Comparison of ENCODE assay signal across 24 cellular contexts in the genomic region with DNA sequence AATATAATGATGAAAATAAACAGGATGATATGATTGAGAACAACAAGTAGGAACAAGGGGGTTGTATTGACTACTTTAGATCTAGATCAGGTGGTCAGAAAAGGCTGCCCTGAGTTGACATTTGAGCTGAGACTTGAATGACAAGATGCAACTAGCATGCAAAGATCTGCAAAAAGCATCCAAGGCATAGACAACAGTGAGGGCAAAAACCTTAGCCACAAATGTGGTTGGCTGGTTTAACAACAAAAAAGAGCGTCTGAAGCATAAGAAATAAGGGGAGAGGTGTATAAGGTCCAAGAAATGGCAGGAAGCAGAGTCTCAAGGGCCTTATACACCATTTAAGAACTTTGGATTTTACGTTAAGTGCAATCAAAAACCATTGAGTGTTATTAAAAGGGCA. TPM values are rescaled to one million over a fixed set of nuclear protein-coding genes. Genes with fewer than 3 reads are reported as not detected.
A peak's percentile ranks its signal among the peaks of the same experiment; 100 is the strongest.
DNase-seq lines count a peak whose midpoint lies in the region; ATAC-seq and TF ChIP-seq lines count a peak whose summit lies in the region.
"Had no signal": no experiment of that assay in that cellular context is flagged by ENCODE, and none has a peak within 500 bp of the region (broad histone marks: within the 10 kb centered on the region; RNA-seq: fewer than 3 reads in every experiment).

No MANE protein-coding gene starts in this region.

- TF ChIP-seq RAD21 in neural cell (conservative IDR thresholded peaks at IDR 0.05): no peak

- H3F3A ChIP-seq in Loucy (ENCODE audit: low read depth) (no peaks in the 10 kb centered on the region), neural cell (ENCODE audit: insufficient read depth, low read length, poor library complexity, severe bottlenecking) (no peaks in the 10 kb centered on the region)

- no peak overlapping the region for H2AFZ ChIP-seq in Loucy (ENCODE audit: low read length)
- H2AFZ ChIP-seq in neural cell (ENCODE audit: low read depth, low read length): no peak overlapping the region

- TF ChIP-seq EP300 in neural cell (conservative IDR thresholded peaks at IDR 0.05; ENCODE audit: poor library complexity, severe bottlenecking): no peak

- peaks cover 40% of the 10 kb centered on the region for H3K36me3 Mint-ChIP-seq in activated CD4-positive, alpha-beta T cell treated with anti-CD3 and anti-CD28 coated beads, Interleukin-2, amount 10 ng/mL, durations not matched to agents 24 days and 14 days (ENCODE audit: low read depth)
- peaks cover 38% of the 10 kb centered on the region for H3K36me3 Mint-ChIP-seq in activated CD4-positive, alpha-beta T cell treated with anti-CD3 and anti-CD28 coated beads, Interleukin-2, amount 10 ng/mL, durations not matched to agents 7 days and 5 days (ENCODE audit: low read depth)
- H3K36me3 Mint-ChIP-seq in activated naive CD8-positive, alpha-beta T cell treated with anti-CD3 and anti-CD28 coated beads, Interleukin-2, amount 10 ng/mL, durations not matched to agents 7 days and 5 days: peaks cover 32% of the 10 kb centered on the region

- TF ChIP-seq CTCF in Loucy (conservative IDR thresholded peaks at IDR 0.05; ENCODE audit: low read length): no peak
- no peak for TF ChIP-seq CTCF in neural cell (IDR thresholded peaks at IDR 0.05; ENCODE audit: poor library complexity, severe bottlenecking)

- H3K9me3 ChIP-seq in Loucy (ENCODE audit: insufficient read depth, low read depth, low read length) (no peaks in the 10 kb centered on the region), neural cell (ENCODE audit: low read length) (no peaks in the 10 kb centered on the region), right cardiac atrium (ENCODE audit: control insufficient read depth, low read length) (no peaks in the 10 kb centered on the region)
- H3K9me3 ChIP-seq: mucosa of descending colon, spleen, upper lobe of right lung had no signal

- peak overlapping the region; percentile 90 for H3K4me2 ChIP-seq in Loucy (ENCODE audit: low read depth, low read length, poor library complexity, severe bottlenecking)
- H3K4me2 ChIP-seq in neural cell (ENCODE audit: low read length): no peak overlapping the region

- H3K9me2 ChIP-seq in Loucy (replicated peaks; ENCODE audit: low read depth, low read length) (no peaks in the 10 kb centered on the region), neural cell (ENCODE audit: insufficient read depth, low read length) (no peaks in the 10 kb centered on the region)

- ATAC-seq in activated naive CD8-positive, alpha-beta T cell treated with anti-CD3 and anti-CD28 coated beads, Interleukin-2, amount 10 ng/mL, durations not matched to agents 7 days and 5 days (ENCODE audit: low read depth): no peak
- ATAC-seq in right cardiac atrium (no peak), GM18858 (IDR thresholded peaks at IDR 0.05; ENCODE audit: unreplicated experiment) (no peak), left cardiac atrium (no peak)
- ATAC-seq: left ventricle myocardium superior, mucosa of descending colon, upper lobe of right lung had no signal

- no peak overlapping the region for H3K9ac ChIP-seq in Loucy (ENCODE audit: low read depth, low read length, poor library complexity, severe bottlenecking)
- no peak overlapping the region for H3K9ac ChIP-seq in neural cell (ENCODE audit: low read length)

- H3K4me1 Mint-ChIP-seq in activated CD4-positive, alpha-beta T cell treated with anti-CD3 and anti-CD28 coated beads, Interleukin-2, amount 10 ng/mL, durations not matched to agents 24 days and 14 days: peaks cover 25% of the 10 kb centered on the region
- H3K4me1 Mint-ChIP-seq in activated CD4-positive, alpha-beta T cell treated with anti-CD3 and anti-CD28 coated beads, Interleukin-2, amount 10 ng/mL, durations not matched to agents 7 days and 5 days: peaks cover 27% of the 10 kb centered on the region
- H3K4me1 Mint-ChIP-seq in activated naive CD8-positive, alpha-beta T cell treated with anti-CD3 and anti-CD28 coated beads, Interleukin-2, amount 10 ng/mL, durations not matched to agents 7 days and 5 days: peaks cover 22% of the 10 kb centered on the region

- DNase-seq in activated CD4-positive, alpha-beta T cell treated with anti-CD3 and anti-CD28 coated beads, Interleukin-2, amount 10 ng/mL, durations not matched to agents 24 days and 14 days: no peak
- no peak for DNase-seq in activated CD4-positive, alpha-beta T cell treated with anti-CD3 and anti-CD28 coated beads, Interleukin-2, amount 10 ng/mL, durations not matched to agents 7 days and 5 days
- no peak for DNase-seq in activated naive CD8-positive, alpha-beta T cell treated with anti-CD3 and anti-CD28 coated beads, Interleukin-2, amount 10 ng/mL, durations not matched to agents 7 days and 5 days
- DNase-seq in right cardiac atrium: no peak
- DNase-seq in left cardiac atrium: no peak
- DNase-seq: DMS 273 treated with DMSO at 0.1 percent for 48 hours; H7; head of caudate nucleus; Karpas-422; left ventricle myocardium superior; mucosa of descending colon; NCI-H1092; NCI-H1930; NCI-H2227 treated with DMSO at 0.1 percent for 48 hours; NCI-H774; SHP77; spleen; stimulated activated CD4-positive, alpha-beta T cell treated with anti-CD3 and anti-CD28 coated beads, Interleukin-4, amount 100 ng/mL, for 24 hours; upper lobe of right lung; WERI-Rb-1 had no signal

- H3K4me3 ChIP-seq in Loucy (ENCODE audit: low read length, poor library complexity, severe bottlenecking): peak overlapping the region; percentile 88
- H3K4me3 ChIP-seq in neural cell (ENCODE audit: low read length): peak overlapping the region; percentile 37
- no peak overlapping the region for H3K4me3 ChIP-seq in right cardiac atrium (ENCODE audit: low read length)
- H3K4me3 ChIP-seq: mucosa of descending colon, upper lobe of right lung had no signal

- H3K4me3 Mint-ChIP-seq in activated CD4-positive, alpha-beta T cell treated with anti-CD3 and anti-CD28 coated beads, Interleukin-2, amount 10 ng/mL, durations not matched to agents 24 days and 14 days: peak overlapping the region; percentile 40
- H3K4me3 Mint-ChIP-seq in activated CD4-positive, alpha-beta T cell treated with anti-CD3 and anti-CD28 coated beads, Interleukin-2, amount 10 ng/mL, durations not matched to agents 7 days and 5 days: no peak overlapping the region
- H3K4me3 Mint-ChIP-seq in activated naive CD8-positive, alpha-beta T cell treated with anti-CD3 and anti-CD28 coated beads, Interleukin-2, amount 10 ng/mL, durations not matched to agents 7 days and 5 days: no peak overlapping the region
- H3K4me3 Mint-ChIP-seq: dendritic cell treated with granulocyte-macrophage colony-stimulating factor and Interleukin-4, amounts not matched to agents 40 ng/mL and 50 ng/mL, for 4 days had no signal

- 94% methylated on average over 2 of the region's 2 CpGs for WGBS in right cardiac atrium

- H3K27me3 Mint-ChIP-seq in activated CD4-positive, alpha-beta T cell treated with anti-CD3 and anti-CD28 coated beads, Interleukin-2, amount 10 ng/mL, durations not matched to agents 24 days and 14 days: no peaks in the 10 kb centered on the region
- no peaks in the 10 kb centered on the region for H3K27me3 Mint-ChIP-seq in activated CD4-positive, alpha-beta T cell treated with anti-CD3 and anti-CD28 coated beads, Interleukin-2, amount 10 ng/mL, durations not matched to agents 7 days and 5 days
- no peaks in the 10 kb centered on the region for H3K27me3 Mint-ChIP-seq in activated naive CD8-positive, alpha-beta T cell treated with anti-CD3 and anti-CD28 coated beads, Interleukin-2, amount 10 ng/mL, durations not matched to agents 7 days and 5 days
- H3K27me3 Mint-ChIP-seq: dendritic cell treated with granulocyte-macrophage colony-stimulating factor and Interleukin-4, amounts not matched to agents 40 ng/mL and 50 ng/mL, for 4 days had no signal

- peaks cover 53% of the 10 kb centered on the region for H3K79me2 ChIP-seq in Loucy (ENCODE audit: insufficient read depth, low read length)
- H3K79me2 ChIP-seq in neural cell (replicated peaks; ENCODE audit: insufficient read depth, low read length): peaks cover 41% of the 10 kb centered on the region

- intact Hi-C loops in activated CD4-positive, alpha-beta T cell treated with anti-CD3 and anti-CD28 coated beads, Interleukin-2, amount 10 ng/mL, durations not matched to agents 24 days and 14 days (cut with micrococcal nuclease): no loop called here
- intact Hi-C loops in right cardiac atrium (cut with DNase I): no loop called here
- intact Hi-C loops in left cardiac atrium (cut with DNase I): no loop called here

- H3K27ac Mint-ChIP-seq in activated CD4-positive, alpha-beta T cell treated with anti-CD3 and anti-CD28 coated beads, Interleukin-2, amount 10 ng/mL, durations not matched to agents 24 days and 14 days: peak overlapping the region; percentile 1
- no peak overlapping the region for H3K27ac Mint-ChIP-seq in activated CD4-positive, alpha-beta T cell treated with anti-CD3 and anti-CD28 coated beads, Interleukin-2, amount 10 ng/mL, durations not matched to agents 7 days and 5 days
- H3K27ac Mint-ChIP-seq in activated naive CD8-positive, alpha-beta T cell treated with anti-CD3 and anti-CD28 coated beads, Interleukin-2, amount 10 ng/mL, durations not matched to agents 7 days and 5 days: peak overlapping the region; percentile 71
- H3K27ac Mint-ChIP-seq: dendritic cell treated with granulocyte-macrophage colony-stimulating factor and Interleukin-4, amounts not matched to agents 40 ng/mL and 50 ng/mL, for 4 days had no signal

- CTCF ChIA-PET in activated CD4-positive, alpha-beta T cell treated with anti-CD3 and anti-CD28 coated beads, Interleukin-2, amount 10 ng/mL, durations not matched to agents 7 days and 5 days (lab: Charles Lee): no interaction called here

- H3K36me3 ChIP-seq in Loucy (ENCODE audit: insufficient read depth, low read length): no peaks in the 10 kb centered on the region
- peaks cover 15% of the 10 kb centered on the region for H3K36me3 ChIP-seq in neural cell (ENCODE audit: insufficient read depth, low read length)
- H3K36me3 ChIP-seq: upper lobe of right lung had no signal

- H3K27ac ChIP-seq in neural cell (ENCODE audit: low read length) (no peak overlapping the region), right cardiac atrium (ENCODE audit: low read length) (no peak overlapping the region)
- H3K27ac ChIP-seq: spleen, upper lobe of right lung, WERI-Rb-1 had no signal

- H3K27me3 ChIP-seq in Loucy (ENCODE audit: insufficient read depth, low read length, poor library complexity, severe bottlenecking) (no peaks in the 10 kb centered on the region), neural cell (ENCODE audit: insufficient read depth, low read depth, low read length) (no peaks in the 10 kb centered on the region), right cardiac atrium (ENCODE audit: control insufficient read depth, insufficient read depth) (no peaks in the 10 kb centered on the region)
- H3K27me3 ChIP-seq: spleen, upper lobe of right lung had no signal

- peaks cover 26% of the 10 kb centered on the region for H4K20me1 ChIP-seq in Loucy (ENCODE audit: insufficient read depth, low read length, poor library complexity, severe bottlenecking)
- H4K20me1 ChIP-seq in neural cell (ENCODE audit: insufficient read depth): no peaks in the 10 kb centered on the region

- POLR2A ChIA-PET in activated CD4-positive, alpha-beta T cell treated with anti-CD3 and anti-CD28 coated beads, Interleukin-2, amount 10 ng/mL, durations not matched to agents 7 days and 5 days (lab: Charles Lee): no interaction called here
- POLR2A ChIA-PET in activated naive CD8-positive, alpha-beta T cell treated with anti-CD3 and anti-CD28 coated beads, Interleukin-2, amount 10 ng/mL, durations not matched to agents 7 days and 5 days (lab: Charles Lee): no interaction called here

- H3K9me3 Mint-ChIP-seq in activated CD4-positive, alpha-beta T cell treated with anti-CD3 and anti-CD28 coated beads, Interleukin-2, amount 10 ng/mL, durations not matched to agents 24 days and 14 days: peaks cover 4% of the 10 kb centered on the region
- H3K9me3 Mint-ChIP-seq in activated CD4-positive, alpha-beta T cell treated with anti-CD3 and anti-CD28 coated beads, Interleukin-2, amount 10 ng/mL, durations not matched to agents 7 days and 5 days: peaks cover 5% of the 10 kb centered on the region
- no peaks in the 10 kb centered on the region for H3K9me3 Mint-ChIP-seq in activated naive CD8-positive, alpha-beta T cell treated with anti-CD3 and anti-CD28 coated beads, Interleukin-2, amount 10 ng/mL, durations not matched to agents 7 days and 5 days
- H3K9me3 Mint-ChIP-seq: dendritic cell treated with granulocyte-macrophage colony-stimulating factor and Interleukin-4, amounts not matched to agents 40 ng/mL and 50 ng/mL, for 4 days had no signal

- H3K4me1 ChIP-seq in Loucy (ENCODE audit: insufficient read depth, low read length, poor library complexity, severe bottlenecking) (peaks cover 41% of the 10 kb centered on the region), right cardiac atrium (ENCODE audit: control insufficient read depth, insufficient read depth, low read length) (peaks cover 5% of the 10 kb centered on the region)

RNA-seq across cellular contexts. Expression of gene RAB3GAP2, which starts 3.2 kb away (rescaled TPM):
- total RNA-seq in activated CD4-positive, alpha-beta T cell treated with anti-CD3 and anti-CD28 coated beads, Interleukin-2, amount 10 ng/mL, durations not matched to agents 24 days and 14 days: 55.0 and 60.0 TPM in 2 replicates
- total RNA-seq in activated CD4-positive, alpha-beta T cell treated with anti-CD3 and anti-CD28 coated beads, Interleukin-2, amount 10 ng/mL, durations not matched to agents 7 days and 5 days: 10 to 100 TPM; 49.5 to 55.4 TPM
- 10 to 100 TPM; 48.9 to 49.6 TPM for total RNA-seq in activated naive CD8-positive, alpha-beta T cell treated with anti-CD3 and anti-CD28 coated beads, Interleukin-2, amount 10 ng/mL, durations not matched to agents 7 days and 5 days
- polyA plus RNA-seq in neural cell: 39.9 and 41.0 TPM in 2 replicates
- polyA minus RNA-seq in neural cell: 66.7 and 74.9 TPM in 2 replicates
- 10 to 100 TPM; 23.3 to 31.9 (median 24.9) TPM for total RNA-seq in right cardiac atrium
- polyA plus RNA-seq in right cardiac atrium: 7.4 TPM
- total RNA-seq in left cardiac atrium: 10 to 100 TPM; 22.2 to 30.1 TPM
